ENCODE assay signal across 8 cellular contexts in genomic region chr12:64610660-64611429, GRCh38. TPM values are rescaled to one million over a fixed set of nuclear protein-coding genes. Genes with fewer than 3 reads are reported as not detected.
DNase-seq lines count a peak whose midpoint lies in the region; ATAC-seq and TF ChIP-seq lines count a peak whose summit lies in the region.

No MANE protein-coding gene starts in this region.

- H4K20me1 ChIP-seq in OCI-LY1 (ENCODE audit: insufficient read depth, low read length): no peaks in the 10 kb centered on the region

- ATAC-seq in GM19023 (IDR thresholded peaks at IDR 0.05; ENCODE audit: unreplicated experiment) (peak; percentile 50), HG03175 (IDR thresholded peaks at IDR 0.05; ENCODE audit: unreplicated experiment) (peak; percentile 59)

- H4K91ac ChIP-seq in neuronal stem cell (ENCODE audit: low read depth, low read length, poor library complexity): no peak overlapping the region

- peak overlapping the region; percentile 99 for H3K4me3 ChIP-seq in BE2C (ENCODE audit: low read depth, low read length)
- peak overlapping the region; percentile 72 for H3K4me3 ChIP-seq in OCI-LY1 (ENCODE audit: low read depth, low read length, poor library complexity, severe bottlenecking)
- H3K4me3 ChIP-seq in fibroblast of the aortic adventitia (ENCODE audit: low read depth, low read length): peak overlapping the region; percentile 84
- peak overlapping the region; percentile 86 to 91 for H3K4me3 ChIP-seq in neuronal stem cell (ENCODE audit: low read length in 2 of 2)
- H3K4me3 ChIP-seq in tibial artery: peak overlapping the region; percentile 85 to 87

- H3K27me3 ChIP-seq in BE2C (no peaks in the 10 kb centered on the region), OCI-LY1 (ENCODE audit: insufficient read depth, low read length) (no peaks in the 10 kb centered on the region), neuronal stem cell (ENCODE audit: control insufficient read depth in 3 of 3, insufficient read depth in 3 of 3, low read depth in 1 of 3, low read length in 3 of 3) (no peaks in the 10 kb centered on the region), tibial artery (no peaks in the 10 kb centered on the region)

- no peaks in the 10 kb centered on the region for H3K9me2 ChIP-seq in OCI-LY1 (ENCODE audit: low read depth, low read length)

- H3K4me2 ChIP-seq in OCI-LY1 (ENCODE audit: low read length): peak overlapping the region; percentile 75
- peak overlapping the region; percentile 86 for H3K4me2 ChIP-seq in neuronal stem cell (ENCODE audit: insufficient read depth, low read length, poor library complexity, severe bottlenecking)

- no CpG with 5 or more reads among the region's 63 CpGs for WGBS in neuronal stem cell (ENCODE audit: extremely low coverage in 2 of 2, insufficient read length in 2 of 2, insufficient replicate concordance in 1 of 2), 2 donors

- H3K27ac ChIP-seq in OCI-LY1 (ENCODE audit: low read depth, low read length, poor library complexity, severe bottlenecking): peak overlapping the region; percentile 72
- peak overlapping the region; percentile 96 for H3K27ac ChIP-seq in neuronal stem cell (replicated peaks; ENCODE audit: low read length)
- peak overlapping the region; percentile 88 to 94 for H3K27ac ChIP-seq in tibial artery

- intact Hi-C loops in tibial artery (cut with DNase I; ENCODE audit: low total_unique reads): loop anchor here (5.0 kb wide), 1 partner anchor 86 kb away; no protein-coding TSS in a partner anchor

- TF ChIP-seq CTCF in BE2C (IDR thresholded peaks at IDR 0.05; ENCODE audit: low read depth, low read length) (no peak), OCI-LY1 (IDR thresholded peaks at IDR 0.05; ENCODE audit: low read length) (no peak), fibroblast of the aortic adventitia (IDR thresholded peaks at IDR 0.05; ENCODE audit: insufficient read depth, low read length) (no peak), tibial artery (IDR thresholded peaks at IDR 0.05) (no peak)

- peaks cover 10% of the 10 kb centered on the region for H3F3A ChIP-seq in OCI-LY1 (ENCODE audit: insufficient read depth, low read length)

- peak overlapping the region; percentile 87 for H2BK120ac ChIP-seq in neuronal stem cell (ENCODE audit: low read depth, low read length)

- peak overlapping the region; percentile 75 for H3K14ac ChIP-seq in neuronal stem cell (ENCODE audit: low read length)

- peak overlapping the region; percentile 89 for H3K4ac ChIP-seq in neuronal stem cell (ENCODE audit: low read length)

- H2AK5ac ChIP-seq in neuronal stem cell (ENCODE audit: low read depth, low read length): peak overlapping the region; percentile 81

- H2BK12ac ChIP-seq in neuronal stem cell (ENCODE audit: low read length): peak overlapping the region; percentile 73

- H3K9me3 ChIP-seq in BE2C (no peaks in the 10 kb centered on the region), OCI-LY1 (ENCODE audit: low read length) (no peaks in the 10 kb centered on the region), neuronal stem cell (replicated peaks in 1 of 2; ENCODE audit: control insufficient read depth in 2 of 2, insufficient read depth in 1 of 2, low read depth in 1 of 2, low read length in 2 of 2) (no peaks in the 10 kb centered on the region), tibial artery (no peaks in the 10 kb centered on the region)

- H2BK5ac ChIP-seq in neuronal stem cell (ENCODE audit: low read length): peak overlapping the region; percentile 99

- peak overlapping the region; percentile 81 for H2BK15ac ChIP-seq in neuronal stem cell (ENCODE audit: low read length)

- H3K36me3 ChIP-seq in BE2C: no peaks in the 10 kb centered on the region; the same call in 1 of the 2 replicates
- H3K36me3 ChIP-seq in OCI-LY1 (ENCODE audit: insufficient read depth, low read length): 0 out of 2 replicates have a peak, but pooled peaks cover 5% of the 10 kb centered on the region
- H3K36me3 ChIP-seq in neuronal stem cell (replicated peaks in 1 of 2; ENCODE audit: control insufficient read depth in 2 of 2, insufficient read depth in 2 of 2, low read length in 2 of 2): no peaks in the 10 kb centered on the region
- no peaks in the 10 kb centered on the region for H3K36me3 ChIP-seq in tibial artery

- H3K23ac ChIP-seq in neuronal stem cell (ENCODE audit: low read depth, low read length, poor library complexity): peak overlapping the region; percentile 96

- peaks cover 1% of the 10 kb centered on the region for H3K79me1 ChIP-seq in neuronal stem cell (ENCODE audit: low read depth, low read length)

- H3K18ac ChIP-seq in neuronal stem cell (ENCODE audit: low read length): peak overlapping the region; percentile 97

- H3K79me2 ChIP-seq in OCI-LY1 (ENCODE audit: insufficient read depth, low read length): peaks cover 9% of the 10 kb centered on the region; the same call in 1 of the 2 replicates

- H2AFZ ChIP-seq in OCI-LY1 (ENCODE audit: low read length) (no peak overlapping the region), neuronal stem cell (ENCODE audit: low read length) (peak overlapping the region; percentile 88)

- H3K9ac ChIP-seq in OCI-LY1 (ENCODE audit: low read length) (peak overlapping the region; percentile 77), neuronal stem cell (ENCODE audit: low read depth, low read length, poor library complexity) (peak overlapping the region; percentile 92)

- DNase-seq in BE2C: peak; percentile 81
- peak; percentile 80 to 81 for DNase-seq in activated T-cell treated with anti-CD3 and anti-CD28 coated beads, Interleukin-2, amount 50 U/mL, for 48 hours
- DNase-seq in fibroblast of the aortic adventitia (ENCODE audit: low read depth): peak; percentile 37
- DNase-seq in neuronal stem cell (ENCODE audit: low spot score): peak; percentile 51
- DNase-seq in tibial artery: peak; percentile 47 to 81

- H3K4me1 ChIP-seq in BE2C (peaks cover 5% of the 10 kb centered on the region; the same call in 1 of the 2 replicates), OCI-LY1 (ENCODE audit: insufficient read depth, low read length, severe bottlenecking) (peaks cover 55% of the 10 kb centered on the region), neuronal stem cell (ENCODE audit: control insufficient read depth in 2 of 2, insufficient read depth in 1 of 2, low read depth in 1 of 2, low read length in 2 of 2) (peaks cover 7 to 12% of the 10 kb centered on the region in 2 donors), tibial artery (peaks cover 0 to 38% (median 20%) of the 10 kb centered on the region in 4 donors)

- no peak overlapping the region for H4K8ac ChIP-seq in neuronal stem cell (ENCODE audit: low read depth, low read length)

RNA-seq across cellular contexts. Expression of gene RASSF3, which starts 0.6 kb away (rescaled TPM):
- polyA plus RNA-seq in BE2C (2012; ENCODE audit: insufficient read depth, insufficient read length, low read depth): 38.4 TPM
- total RNA-seq in fibroblast of the aortic adventitia (ENCODE audit: low replicate concordance): 7.7 and 13.6 TPM in 2 replicates
- 11.3 TPM for polyA plus RNA-seq in neuronal stem cell (2013, experiment 1 of 2)
- 11.6 TPM for polyA plus RNA-seq in neuronal stem cell (2013, experiment 2 of 2)

Comparison
In these comparisons a context has a peak if more than half of its experiments do, and no peak if none do; other contexts are left out.
1. Peak in every context shown above with its lines: DNase-seq, ATAC-seq, H3K4me3 ChIP-seq and H3K27ac ChIP-seq.